ENCODE assay signal across 13 cellular contexts in the genomic region with DNA sequence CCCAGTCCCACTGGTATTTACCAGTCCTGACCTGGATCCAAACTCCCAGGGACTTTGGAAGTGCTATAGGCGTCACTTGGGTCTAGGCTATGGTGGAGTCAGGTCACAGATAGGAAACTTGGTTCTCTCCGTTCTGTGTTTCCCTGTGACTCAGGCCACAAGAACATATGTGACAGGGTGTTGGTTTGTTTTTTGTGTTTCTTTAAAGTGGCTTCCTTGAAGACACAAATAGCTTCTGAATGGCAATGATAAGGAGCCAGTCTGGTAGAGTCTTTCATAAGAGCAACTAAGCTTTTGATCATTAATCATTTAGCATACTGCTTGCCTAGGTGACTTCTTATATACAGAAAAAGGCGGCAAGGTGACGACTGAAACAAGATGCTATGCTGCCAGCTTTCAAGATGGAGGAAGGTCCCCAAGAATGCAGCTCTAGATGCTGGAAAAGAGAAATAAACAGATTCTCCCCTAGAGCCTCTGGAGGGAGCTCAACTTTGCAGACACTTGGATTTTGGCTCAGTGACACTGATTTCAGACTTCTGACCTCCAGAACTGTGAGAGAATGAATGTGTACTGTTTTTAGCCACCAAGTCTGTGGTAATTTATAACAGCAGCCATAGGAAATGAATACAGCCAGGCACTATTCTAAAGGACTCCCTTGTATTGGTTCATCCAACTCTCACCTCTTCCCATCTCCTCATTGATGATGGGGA. TPM values are rescaled to one million over a fixed set of nuclear protein-coding genes. Genes with fewer than 3 reads are reported as not detected.
DNase-seq lines count a peak whose midpoint lies in the region; ATAC-seq and TF ChIP-seq lines count a peak whose summit lies in the region.
"Not testable (repeated sequence)": the region's sequence is repeated elsewhere in the genome, so short reads cannot be mapped to it uniquely, and the experiment has no call there.
"Had no signal": no experiment of that assay in that cellular context is flagged by ENCODE, and none has a peak within 500 bp of the region (broad histone marks: within the 10 kb centered on the region; RNA-seq: fewer than 3 reads in every experiment).

No MANE protein-coding gene starts in this region.

- H3K27me3 ChIP-seq in CD4-positive, CD25-positive, alpha-beta regulatory T cell (ENCODE audit: control insufficient read depth, insufficient read depth, low read length); esophagus muscularis mucosa; right lobe of liver; osteoblast (ENCODE audit: insufficient read depth, low read length): not testable (repeated sequence)

- intact Hi-C loops in esophagus muscularis mucosa (cut with DNase I); right lobe of liver (cut with DNase I): not testable (repeated sequence)

- peaks cover 48% of the 10 kb centered on the region for H3K27me3 Mint-ChIP-seq in CD4-positive, CD25-positive, alpha-beta regulatory T cell
- not testable (repeated sequence) for H3K27me3 Mint-ChIP-seq in activated naive CD4-positive, alpha-beta T cell treated with anti-CD3 and anti-CD28 coated beads, Interleukin-2, amount 50 U/mL, for 24 hours
- peaks cover 25% of the 10 kb centered on the region for H3K27me3 Mint-ChIP-seq in central memory CD8-positive, alpha-beta T cell

- ATAC-seq in CD4-positive, CD25-positive, alpha-beta regulatory T cell (ENCODE audit: low read depth in 2 of 2) = peak; percentile 40 to 48
- peak; percentile 32 for ATAC-seq in central memory CD8-positive, alpha-beta T cell (replicated peaks; ENCODE audit: extremely low read depth, poor library complexity, severe bottlenecking)
- ATAC-seq in right lobe of liver = peak; percentile 76 to 89 (median 86)

- H3K79me2 ChIP-seq in osteoblast (ENCODE audit: insufficient read depth, low read length) = not testable (repeated sequence)

- WGBS in esophagus muscularis mucosa = 70% methylated on average over 4 of the region's 4 CpGs
- WGBS in right lobe of liver (ENCODE audit: insufficient coverage, low coverage, low lambda C conversion rate, missing lambda C conversion rate) = 67% methylated on average over 3 of the region's 4 CpGs

- not testable (repeated sequence) for TF ChIP-seq EP300 in esophagus muscularis mucosa (IDR thresholded peaks at IDR 0.05)

- not testable (repeated sequence) for H3K27ac Mint-ChIP-seq in CD4-positive, CD25-positive, alpha-beta regulatory T cell; activated naive CD4-positive, alpha-beta T cell treated with anti-CD3 and anti-CD28 coated beads, Interleukin-2, amount 50 U/mL, for 24 hours; central memory CD8-positive, alpha-beta T cell (ENCODE audit: low read depth)

- H3K4me3 Mint-ChIP-seq in CD4-positive, CD25-positive, alpha-beta regulatory T cell; central memory CD8-positive, alpha-beta T cell: not testable (repeated sequence)
- peak overlapping the region; percentile 17 for H3K4me3 Mint-ChIP-seq in activated naive CD4-positive, alpha-beta T cell treated with anti-CD3 and anti-CD28 coated beads, Interleukin-2, amount 50 U/mL, for 24 hours

- TF ChIP-seq CTCF in esophagus muscularis mucosa (IDR thresholded peaks at IDR 0.05); osteoblast (IDR thresholded peaks at IDR 0.05; ENCODE audit: extremely low read depth, low read depth, low read length): not testable (repeated sequence)
- peak in 3 of 4 donors; percentile 16 to 47 (median 35) for TF ChIP-seq CTCF in right lobe of liver (IDR thresholded peaks at IDR 0.05)

- not testable (repeated sequence) for H3K36me3 Mint-ChIP-seq in CD4-positive, CD25-positive, alpha-beta regulatory T cell; activated naive CD4-positive, alpha-beta T cell treated with anti-CD3 and anti-CD28 coated beads, Interleukin-2, amount 50 U/mL, for 24 hours; central memory CD8-positive, alpha-beta T cell (ENCODE audit: insufficient read depth)

- DNase-seq in CD4-positive, CD25-positive, alpha-beta regulatory T cell; central memory CD8-positive, alpha-beta T cell (ENCODE audit: low spot score in 2 of 2); right lobe of liver: not testable (repeated sequence)
- peak; percentile 70 for DNase-seq in Jurkat, Clone E6-1 (ENCODE audit: low read depth, low spot score)
- peak; percentile 37 for DNase-seq in esophagus muscularis mucosa (ENCODE audit: extremely low spot score)
- DNase-seq in osteoblast (ENCODE audit: insufficient read length, low spot score, missing footprints) = peak; percentile 1

- H3K36me3 ChIP-seq in CD4-positive, CD25-positive, alpha-beta regulatory T cell (ENCODE audit: control insufficient read depth, insufficient read depth, low read length); esophagus muscularis mucosa; right lobe of liver; osteoblast (ENCODE audit: insufficient read depth, low read length): not testable (repeated sequence)

- not testable (repeated sequence) for H3K4me1 ChIP-seq in CD4-positive, CD25-positive, alpha-beta regulatory T cell (ENCODE audit: control insufficient read depth, insufficient read depth, low read length, poor library complexity, severe bottlenecking); esophagus muscularis mucosa; right lobe of liver; osteoblast (ENCODE audit: insufficient read depth, low read length)

- not testable (repeated sequence) for H4K20me1 ChIP-seq in osteoblast (ENCODE audit: insufficient read depth, low read length)

- H3K4me2 ChIP-seq in osteoblast (ENCODE audit: insufficient read depth, low read length) = not testable (repeated sequence)

- not testable (repeated sequence) for TF ChIP-seq POLR2A in esophagus muscularis mucosa (IDR thresholded peaks at IDR 0.05; ENCODE audit: low read depth); right lobe of liver (IDR thresholded peaks at IDR 0.05)

- not testable (repeated sequence) for H3K27ac ChIP-seq in CD4-positive, CD25-positive, alpha-beta regulatory T cell (ENCODE audit: insufficient read depth, low read length, poor library complexity, severe bottlenecking); esophagus muscularis mucosa (replicated peaks in 1 of 4); osteoblast (ENCODE audit: low read depth, low read length)
- H3K27ac ChIP-seq in right lobe of liver = peak overlapping the region in 1 of 3 donors; percentile 27

- H3K4me3 ChIP-seq in CD4-positive, CD25-positive, alpha-beta regulatory T cell (ENCODE audit: low read depth, low read length); Jurkat, Clone E6-1 (ENCODE audit: low read length); esophagus muscularis mucosa; right lobe of liver; osteoblast (ENCODE audit: insufficient read depth, low read length): not testable (repeated sequence)

- not testable (repeated sequence) for H3K9me3 ChIP-seq in CD4-positive, CD25-positive, alpha-beta regulatory T cell (ENCODE audit: control insufficient read depth in 2 of 2, low read length in 2 of 2); esophagus muscularis mucosa; right lobe of liver; osteoblast (ENCODE audit: low read depth, low read length)

- H3K9me3 Mint-ChIP-seq in CD4-positive, CD25-positive, alpha-beta regulatory T cell; activated naive CD4-positive, alpha-beta T cell treated with anti-CD3 and anti-CD28 coated beads, Interleukin-2, amount 50 U/mL, for 24 hours; central memory CD8-positive, alpha-beta T cell: not testable (repeated sequence)

- not testable (repeated sequence) for H3K4me1 Mint-ChIP-seq in CD4-positive, CD25-positive, alpha-beta regulatory T cell; activated naive CD4-positive, alpha-beta T cell treated with anti-CD3 and anti-CD28 coated beads, Interleukin-2, amount 50 U/mL, for 24 hours; central memory CD8-positive, alpha-beta T cell

- H2AFZ ChIP-seq in osteoblast (ENCODE audit: low read length) = not testable (repeated sequence)

RNA-seq across cellular contexts. Expression of a gene that starts 30.0 kb away (rescaled TPM):
- total RNA-seq in CD4-positive, CD25-positive, alpha-beta regulatory T cell = not detected
- polyA plus RNA-seq in CD4-positive, CD25-positive, alpha-beta regulatory T cell = not detected
- not detected for polyA plus RNA-seq in Jurkat, Clone E6-1 (2012; ENCODE audit: insufficient read depth, insufficient read length)
- total RNA-seq in esophagus muscularis mucosa (not detected), right lobe of liver (under 1 TPM in 1 of 6 experiments, not detected in 5; 0.32 TPM), osteoblast (not detected in 2 replicates)
- total RNA-seq: Caco-2; CD8-positive, alpha-beta T cell; GM12878; GM23248; HFFc6 had no signal
- polyA plus RNA-seq: A549, GM12878, GM23248 had no signal

RNA-seq across cellular contexts. Expression of a gene that starts 36.5 kb away (rescaled TPM):
- 3.4 TPM for total RNA-seq in CD4-positive, CD25-positive, alpha-beta regulatory T cell
- 10 to 100 TPM in 1 of 4 donors, 1 to 10 TPM in 3; 4.1 to 11.4 (median 6.5) TPM for polyA plus RNA-seq in CD4-positive, CD25-positive, alpha-beta regulatory T cell
- polyA plus RNA-seq in Jurkat, Clone E6-1 (2012; ENCODE audit: insufficient read depth, insufficient read length) = 55.7 TPM
- total RNA-seq in esophagus muscularis mucosa (1 to 10 TPM; 3.3 to 6.6 (median 5.9) TPM), right lobe of liver (100 to 1,000 TPM in 5 of 6 experiments, 10 to 100 TPM in 1; 87.1 to 380 (median 236) TPM), osteoblast (9.8 and 12.4 TPM in 2 replicates)

Comparison
In these comparisons a context has a peak if more than half of its experiments do, and no peak if none do; other contexts are left out.
1. ATAC-seq: peak in every context shown above with its lines; median percentile 86 in right lobe of liver; 44 in CD4-positive, CD25-positive, alpha-beta regulatory T cell; 32 in central memory CD8-positive, alpha-beta T cell.